In genomic region chr16:89557230-89557935, GRCh38 we compare ENCODE assay signal across 8 cellular contexts. TPM values are rescaled to one million over a fixed set of nuclear protein-coding genes. Genes with fewer than 3 reads are reported as not detected.
DNase-seq lines count a peak whose midpoint lies in the region; ATAC-seq and TF ChIP-seq lines count a peak whose summit lies in the region.

No MANE protein-coding gene starts in this region.

- no peaks in the 10 kb centered on the region for H3K27me3 Mint-ChIP-seq in T-helper 17 cell

- peak overlapping the region in 1 of 2 donors; percentile 6 for H3K27ac ChIP-seq in right atrium auricular region

- TF ChIP-seq CTCF in right atrium auricular region (IDR thresholded peaks at IDR 0.05) (peak; percentile 59 to 81), retinal pigment epithelial cell (conservative IDR thresholded peaks at IDR 0.05; ENCODE audit: low read depth, low read length) (peak; percentile 83)

- H3K4me1 Mint-ChIP-seq in T-helper 17 cell: peaks cover 15% of the 10 kb centered on the region

- no peaks in the 10 kb centered on the region for H3K27me3 ChIP-seq in right atrium auricular region

- peaks cover 2% of the 10 kb centered on the region for H3K36me3 Mint-ChIP-seq in T-helper 17 cell (ENCODE audit: low read depth)

- H3K4me3 Mint-ChIP-seq in T-helper 17 cell: no peak overlapping the region

- H3K4me3 ChIP-seq in right atrium auricular region (no peak overlapping the region), retinal pigment epithelial cell (ENCODE audit: low read length) (no peak overlapping the region)

- peak; percentile 35 for ATAC-seq in T-helper 17 cell
- ATAC-seq in HG03432 (IDR thresholded peaks at IDR 0.05; ENCODE audit: unreplicated experiment): no peak
- ATAC-seq in GM19395 (IDR thresholded peaks at IDR 0.05; ENCODE audit: unreplicated experiment): no peak

- peak; percentile 83 for DNase-seq in D341Med (ENCODE audit: low spot score)
- peak; percentile 49 for DNase-seq in HT1080 (ENCODE audit: low read depth)
- peak; percentile 49 to 82 (median 61) for DNase-seq in T-helper 17 cell
- peak; percentile 46 for DNase-seq in amniotic stem cell (lab: John Stamatoyannopoulos, UW)
- peak; percentile 85 for DNase-seq in right atrium auricular region (ENCODE audit: low spot score)
- DNase-seq in retinal pigment epithelial cell (ENCODE audit: low read depth): no peak

- H3K27ac Mint-ChIP-seq in T-helper 17 cell: peak overlapping the region; percentile 14

- H3K36me3 ChIP-seq in right atrium auricular region: peaks cover 56% of the 10 kb centered on the region

- H3K9me3 ChIP-seq in T-helper 17 cell (ENCODE audit: control insufficient read depth, low read length, poor library complexity, severe bottlenecking): no peaks in the 10 kb centered on the region
- H3K9me3 ChIP-seq in right atrium auricular region: no peaks in the 10 kb centered on the region

- peaks cover 0 to 27% of the 10 kb centered on the region in 2 donors for H3K4me1 ChIP-seq in right atrium auricular region

RNA-seq across cellular contexts. Expression of gene RPL13, which starts 3.1 kb away (rescaled TPM):
- total RNA-seq in HT1080 (2014; rRNA removed; shearing (Covaris generic)): 4,778 and 6,062 TPM in 2 replicates
- polyA plus RNA-seq in HT1080 (2015; cell fraction: cytosol; rRNA removed): 7,134 and 7,194 TPM in 2 replicates
- 2,253 and 2,304 TPM in 2 replicates for polyA plus RNA-seq in HT1080 (2015; cell fraction: nucleus; rRNA removed)
- 1,000 to 10,000 TPM; 4,192 to 4,476 TPM for total RNA-seq in T-helper 17 cell
- 1,000 to 10,000 TPM; 4,239 to 4,547 TPM for total RNA-seq in right atrium auricular region

RNA-seq across cellular contexts. Expression of gene CPNE7, which starts 18.2 kb away (rescaled TPM):
- total RNA-seq in HT1080 (2014; rRNA removed; shearing (Covaris generic)): 0.87 TPM in 1 of 2 replicates, not detected in the other
- 1.1 and 1.6 TPM in 2 replicates for polyA plus RNA-seq in HT1080 (2015; cell fraction: cytosol; rRNA removed)
- 36.0 and 36.8 TPM in 2 replicates for polyA plus RNA-seq in HT1080 (2015; cell fraction: nucleus; rRNA removed)
- total RNA-seq in T-helper 17 cell (1 to 10 TPM; 4.7 to 8.2 TPM), right atrium auricular region (not detected)

RNA-seq across cellular contexts. Expression of gene SPG7, which starts 49.2 kb away (rescaled TPM):
- 98.5 and 101 TPM in 2 replicates for total RNA-seq in HT1080 (2014; rRNA removed; shearing (Covaris generic))
- 48.6 and 93.7 TPM in 2 replicates for polyA plus RNA-seq in HT1080 (2015; cell fraction: cytosol; rRNA removed)
- polyA plus RNA-seq in HT1080 (2015; cell fraction: nucleus; rRNA removed): 341 and 373 TPM in 2 replicates
- 100 to 1,000 TPM; 140 to 154 TPM for total RNA-seq in T-helper 17 cell
- 100 to 1,000 TPM in 1 of 2 donors, 10 to 100 TPM in 1; 72.8 to 216 TPM for total RNA-seq in right atrium auricular region

RNA-seq across cellular contexts. Expression of gene DPEP1, which starts 56.1 kb away (rescaled TPM):
- total RNA-seq in HT1080 (2014; rRNA removed; shearing (Covaris generic)): not detected in 2 replicates
- not detected in 2 replicates for polyA plus RNA-seq in HT1080 (2015; cell fraction: cytosol; rRNA removed)
- polyA plus RNA-seq in HT1080 (2015; cell fraction: nucleus; rRNA removed): not detected in 2 replicates
- total RNA-seq in T-helper 17 cell: not detected
- total RNA-seq in right atrium auricular region: under 1 TPM in 1 of 2 donors, not detected in 1; 0.16 TPM
